8 cellular contexts compared by ENCODE assay signal in the genomic region with DNA sequence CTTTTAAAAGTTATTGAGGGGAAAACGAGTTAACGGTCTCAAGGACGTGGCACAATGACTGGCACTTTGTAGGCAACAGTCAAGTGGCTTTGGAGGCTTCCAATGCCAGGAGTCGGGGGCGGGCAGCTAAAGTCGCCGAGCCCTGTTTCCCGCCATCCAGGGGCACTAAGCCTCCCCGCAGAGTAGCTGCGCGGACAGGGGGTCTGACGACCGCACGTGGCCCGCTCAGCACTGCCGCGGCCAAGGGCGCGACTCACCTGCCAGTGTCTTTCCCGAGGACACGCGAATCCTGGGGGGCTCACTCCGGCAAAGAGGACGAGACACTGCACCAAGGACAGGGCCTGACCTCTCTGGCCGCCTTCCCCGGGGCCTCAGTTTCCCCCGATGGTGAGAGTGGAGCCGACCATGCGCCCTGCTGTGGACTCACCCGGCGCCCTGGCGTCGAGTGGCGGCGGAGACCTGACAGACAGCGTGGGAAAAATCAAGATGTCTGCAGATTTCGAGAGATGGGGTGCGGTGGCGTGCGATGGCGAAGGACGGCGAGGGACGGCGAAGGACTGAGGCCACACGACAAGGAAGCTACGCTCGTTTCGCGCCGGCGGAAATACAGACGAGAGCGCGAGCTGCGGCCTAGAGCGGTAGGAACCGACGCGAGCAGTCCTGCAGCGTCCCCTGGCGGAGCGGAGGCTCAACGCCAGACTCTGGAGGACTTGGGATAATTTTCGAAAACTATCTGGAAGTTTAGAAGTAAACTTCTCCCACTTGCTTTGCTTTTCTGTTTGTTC. TPM values are rescaled to one million over a fixed set of nuclear protein-coding genes. Genes with fewer than 3 reads are reported as not detected.
DNase-seq lines count a peak whose midpoint lies in the region; ATAC-seq and TF ChIP-seq lines count a peak whose summit lies in the region.

A gene (minus strand): TSS at position 559 of the 785 bp plus-strand sequence.

- no peaks in the 10 kb centered on the region for H3K27me3 ChIP-seq in CD4-positive, alpha-beta memory T cell (ENCODE audit: insufficient read depth, low read length)
- H3K27me3 ChIP-seq in IMR-90 (ENCODE audit: control insufficient read depth, insufficient read depth, low read length) = no peaks in the 10 kb centered on the region; the same call in 1 of the 2 replicates

- no peak within 1 kb of the TSS for H3K18ac ChIP-seq in IMR-90 (ENCODE audit: low read depth, low read length)

- peak within 1 kb of the TSS; percentile 7 to 84 for H4K8ac ChIP-seq in IMR-90 (ENCODE audit: low read depth in 2 of 2, low read length in 2 of 2)

- DNase-seq in CD4-positive, alpha-beta memory T cell = peak; percentile 86 to 90 (median 87)
- DNase-seq in GM20000 (ENCODE audit: low spot score) (peak; percentile 86), IMR-90 (peak; percentile 96), OCI-M1 (lab: John Stamatoyannopoulos, UW) (peak; percentile 95), activated T-cell treated with anti-CD3 and anti-CD28 coated beads for 4 hours (peak; percentile 84), epithelial cell of proximal tubule (ENCODE audit: low read depth) (no peak), mucosa of gallbladder (ENCODE audit: low spot score) (peak; percentile 91)
- peak; percentile 79 for DNase-seq in stimulated activated CD8-positive, alpha-beta memory T cell treated with anti-CD3 and anti-CD28 coated beads, Interleukin-4, amount 100 ng/mL, for 24 hours (ENCODE audit: low read depth)

- H3K27ac Mint-ChIP-seq in CD4-positive, alpha-beta memory T cell = peak within 1 kb of the TSS; percentile 95 to 98 (median 96)

- in situ Hi-C loops in IMR-90 (cut with MboI; ENCODE audit: low sequenced_read_pairs) = no loop called here

- H3K9me3 Mint-ChIP-seq in CD4-positive, alpha-beta memory T cell = peaks cover 0 to 2% (median 0%) of the 10 kb centered on the region in 8 donors

- H3K14ac ChIP-seq in IMR-90 (replicated peaks; ENCODE audit: low read depth, low read length) = peak within 1 kb of the TSS; percentile 67

- intact Hi-C loops in CD4-positive, alpha-beta memory T cell (cut with micrococcal nuclease) = loop anchor here (1.0 kb wide), 2 partner anchors 11 to 37 kb away; a partner anchor contains a TSS
- intact Hi-C loops in IMR-90 (cut with micrococcal nuclease) = loop anchor here (1.0 kb wide), 1 partner anchor 11 kb away; no protein-coding TSS in a partner anchor

- H3K4ac ChIP-seq in IMR-90 (ENCODE audit: low read depth, low read length) = peak within 1 kb of the TSS; percentile 79

- H2BK15ac ChIP-seq in IMR-90 (ENCODE audit: low read depth, low read length) = no peak within 1 kb of the TSS

- H2AK9ac ChIP-seq in IMR-90 (replicated peaks; ENCODE audit: low read depth, low read length, poor library complexity) = peak within 1 kb of the TSS; percentile 99

- peaks cover 20 to 49% (median 37%) of the 10 kb centered on the region in 4 donors for H3K4me1 Mint-ChIP-seq in CD4-positive, alpha-beta memory T cell

- H3K27ac ChIP-seq in CD4-positive, alpha-beta memory T cell (ENCODE audit: low read depth, low read length) = peak within 1 kb of the TSS; percentile 75
- H3K27ac ChIP-seq in IMR-90 (ENCODE audit: insufficient read depth, low read length) = peak within 1 kb of the TSS; percentile 36

- H3K4me3 Mint-ChIP-seq in CD4-positive, alpha-beta memory T cell = peak within 1 kb of the TSS; percentile 91 to 97 (median 94)

- H4K20me1 ChIP-seq in IMR-90 (ENCODE audit: insufficient read depth, low read length) = peaks cover 40% of the 10 kb centered on the region

- no peak within 1 kb of the TSS; the same call in 1 of the 2 replicates for H2BK20ac ChIP-seq in IMR-90 (ENCODE audit: low read depth, low read length)

- WGBS in IMR-90 (ENCODE audit: extremely low coverage in 2 of 2, insufficient read length in 1 of 2), 2 experiments = 2% methylated on average over 43 of the region's 65 CpGs; no CpG with 5 or more reads in 1 of the 2 experiments

- no peak within 1 kb of the TSS for H2BK120ac ChIP-seq in IMR-90 (ENCODE audit: low read depth, low read length)

- H3K9ac ChIP-seq in IMR-90 (ENCODE audit: low read depth, low read length) = peak within 1 kb of the TSS; percentile 74

- CTCF ChIA-PET in CD4-positive, alpha-beta memory T cell (lab: Charles Lee; ENCODE audit: partially characterized antibody) = interaction anchor here (0.8 to 5.8 kb wide), 15 partner anchors 9 to 80 kb away, joined by 3 to 105 read pairs (median 4); a partner anchor contains a TSS
- CTCF ChIA-PET in IMR-90 (lab: Yijun Ruan, JAX) = interaction anchor here (0.5 to 2.2 kb wide), 11 partner anchors 8 to 117 kb away, joined by 3 to 14 read pairs (median 4); a partner anchor contains a TSS

- H3K56ac ChIP-seq in IMR-90 (ENCODE audit: extremely low read depth, insufficient read depth, low read length) = peak within 1 kb of the TSS; percentile 85

- H2BK5ac ChIP-seq in IMR-90 (ENCODE audit: low read depth, low read length, poor library complexity, severe bottlenecking) = peak within 1 kb of the TSS; percentile 39

- peaks cover 27 to 45% of the 10 kb centered on the region in 2 donors for H3K36me3 Mint-ChIP-seq in CD4-positive, alpha-beta memory T cell

- peak within 1 kb of the TSS; percentile 34; the same call in 1 of the 2 replicates for H4K5ac ChIP-seq in IMR-90 (ENCODE audit: low read depth, low read length)

- peak within 1 kb of the TSS; percentile 94 for H2AFZ ChIP-seq in IMR-90 (replicated peaks; ENCODE audit: low read length, poor library complexity)

- H4K91ac ChIP-seq in IMR-90 (ENCODE audit: insufficient read depth, low read depth, low read length) = peak within 1 kb of the TSS; percentile 77

- peaks cover 20% of the 10 kb centered on the region; the same call in 1 of the 2 replicates for H3K9me1 ChIP-seq in IMR-90 (ENCODE audit: insufficient read depth, low read length)

- POLR2A ChIA-PET in CD4-positive, alpha-beta memory T cell (lab: Charles Lee; ENCODE audit: partially characterized antibody) = interaction anchor here (0.7 to 5.2 kb wide), 7 partner anchors 9 to 527 kb away, joined by 3 to 170 read pairs (median 3); a partner anchor contains a TSS
- POLR2A ChIA-PET in IMR-90 (lab: Charles Lee; ENCODE audit: unreplicated experiment) = interaction anchor here (0.6 to 1.0 kb wide), 5 partner anchors 8 to 19 kb away, joined by 3 to 10 read pairs (median 4); no protein-coding TSS in a partner anchor

- TF ChIP-seq RAD21 in IMR-90 (IDR thresholded peaks at IDR 0.05; ENCODE audit: low read length) = peak; percentile 38

- peaks cover 30% of the 10 kb centered on the region for H3K4me1 ChIP-seq in CD4-positive, alpha-beta memory T cell (ENCODE audit: insufficient read depth, low read length)
- H3K4me1 ChIP-seq in IMR-90 (ENCODE audit: control insufficient read depth, insufficient read depth, low read length) = peaks cover 7% of the 10 kb centered on the region

- TSS peak; percentile 55 for BruUV-seq in IMR-90 (replicated peaks; lab: Mats Ljungman, UMichigan)

- H3K36me3 ChIP-seq in CD4-positive, alpha-beta memory T cell (ENCODE audit: insufficient read depth, low read length) = peaks cover 24% of the 10 kb centered on the region
- H3K36me3 ChIP-seq in IMR-90 (ENCODE audit: control insufficient read depth, insufficient read depth, low read length) = peaks cover 33% of the 10 kb centered on the region

- peaks cover 2 to 6% of the 10 kb centered on the region in 2 donors for H3K27me3 Mint-ChIP-seq in CD4-positive, alpha-beta memory T cell

- peaks cover 0 to 45% of the 10 kb centered on the region in 2 experiments; a peak in 2 of 4 replicates for H3K79me1 ChIP-seq in IMR-90 (ENCODE audit: low read depth in 1 of 2, low read length in 2 of 2)

- no peaks in the 10 kb centered on the region for H3K9me3 ChIP-seq in CD4-positive, alpha-beta memory T cell (ENCODE audit: control insufficient read depth in 1 of 2, low read length in 2 of 2)
- H3K9me3 ChIP-seq in IMR-90 (ENCODE audit: control insufficient read depth, insufficient read depth, low read length) = no peaks in the 10 kb centered on the region

- peak within 1 kb of the TSS; percentile 89 for H2AK5ac ChIP-seq in IMR-90 (ENCODE audit: low read depth, low read length)

- peak; percentile 84 for ATAC-seq in IMR-90 (ENCODE audit: low read depth)

- peak within 1 kb of the TSS; percentile 64 to 88 for H3K4me3 ChIP-seq in CD4-positive, alpha-beta memory T cell (ENCODE audit: low read length in 2 of 2)
- H3K4me3 ChIP-seq in IMR-90 (ENCODE audit: insufficient read depth, low read depth, low read length) (peak within 1 kb of the TSS; percentile 63), epithelial cell of proximal tubule (ENCODE audit: low read depth, low read length) (peak within 1 kb of the TSS; percentile 96)

- TF ChIP-seq POLR2A in IMR-90 (IDR thresholded peaks at IDR 0.05; ENCODE audit: low read depth, low read length) = peak; percentile 96

- H3K23ac ChIP-seq in IMR-90 (ENCODE audit: low read depth, low read length) = peak within 1 kb of the TSS; percentile 82

- peak within 1 kb of the TSS; percentile 87 for H3K4me2 ChIP-seq in IMR-90 (ENCODE audit: low read depth, low read length)

- dilution Hi-C loops in IMR-90 (cut with HindIII; ENCODE audit: low sequenced_read_pairs, unreplicated experiment) = no loop called here

- TF ChIP-seq CTCF in GM20000 (IDR thresholded peaks at IDR 0.05; ENCODE audit: extremely low read depth, missing control alignments) (peak; percentile 98), IMR-90 (conservative IDR thresholded peaks at IDR 0.05; ENCODE audit: low read depth, low read length) (peak; percentile 99), epithelial cell of proximal tubule (conservative IDR thresholded peaks at IDR 0.05; ENCODE audit: low read depth, low read length) (peak; percentile 99)

TF ChIP-seq in IMR-90, 13 proteins besides CTCF, POLR2A, EP300 and RAD21 (continues in another document):
- TF ChIP-seq MAFK (IDR thresholded peaks at IDR 0.05; ENCODE audit: low read depth, low read length) (no peak), RCOR1 (IDR thresholded peaks at IDR 0.05; ENCODE audit: insufficient replicate concordance, low read length) (no peak), NFE2L2 (IDR thresholded peaks at IDR 0.05; ENCODE audit: low read depth, low read length) (no peak)
- TF ChIP-seq, protein P1, sequence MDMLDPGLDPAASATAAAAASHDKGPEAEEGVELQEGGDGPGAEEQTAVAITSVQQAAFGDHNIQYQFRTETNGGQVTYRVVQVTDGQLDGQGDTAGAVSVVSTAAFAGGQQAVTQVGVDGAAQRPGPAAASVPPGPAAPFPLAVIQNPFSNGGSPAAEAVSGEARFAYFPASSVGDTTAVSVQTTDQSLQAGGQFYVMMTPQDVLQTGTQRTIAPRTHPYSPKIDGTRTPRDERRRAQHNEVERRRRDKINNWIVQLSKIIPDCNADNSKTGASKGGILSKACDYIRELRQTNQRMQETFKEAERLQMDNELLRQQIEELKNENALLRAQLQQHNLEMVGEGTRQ (IDR thresholded peaks at IDR 0.05; ENCODE audit: low read depth, low read length) = 0 out of 2 replicates have a peak, but pooled peaks have one; percentile 4

RNA-seq across cellular contexts. Expression of the gene that starts here (rescaled TPM):
- 10 to 100 TPM; 46.0 to 49.8 TPM for total RNA-seq in CD4-positive, alpha-beta memory T cell
- polyA plus RNA-seq in CD4-positive, alpha-beta memory T cell = 100 to 1,000 TPM in 1 of 2 donors, 10 to 100 TPM in 1; 43.7 to 109 TPM
- total RNA-seq in IMR-90 (2012; rRNA removed) (5.4 and 6.4 TPM in 2 replicates), epithelial cell of proximal tubule (9.2 and 27.9 TPM in 2 replicates), mucosa of gallbladder (15.1 TPM)
- 38.2 and 40.4 TPM in 2 replicates for polyA plus RNA-seq in IMR-90 (2012; rRNA removed)
- 31.4 and 67.9 TPM in 2 replicates for polyA plus RNA-seq in IMR-90 (2012; cell fraction: cytosol; rRNA removed)
- 82.9 and 92.3 TPM in 2 replicates for polyA plus RNA-seq in IMR-90 (2012; cell fraction: nucleus; rRNA removed; ENCODE audit: low replicate concordance)
